Comparison of ENCODE assay signal across 11 cellular contexts in genomic region chr5:168404366-168404765, GRCh38.
DNase-seq lines count a peak whose midpoint lies in the region; ATAC-seq, FAIRE-seq and TF ChIP-seq lines count a peak whose summit lies in the region.
"Had no signal": no experiment of that assay in that cellular context is flagged by ENCODE, and none has a peak within 500 bp of the region (broad histone marks: within the 10 kb centered on the region; RNA-seq: fewer than 3 reads in every experiment).

No MANE protein-coding gene starts in this region.

- no peaks in the 10 kb centered on the region for H3K36me3 ChIP-seq in endodermal cell (ENCODE audit: control insufficient read depth, insufficient read depth, low read length)
- H3K36me3 ChIP-seq in left lung = no peaks in the 10 kb centered on the region

- peaks cover 9% of the 10 kb centered on the region for H3K36me3 Mint-ChIP-seq in endodermal cell (ENCODE audit: low read depth)
- no peaks in the 10 kb centered on the region for H3K36me3 Mint-ChIP-seq in activated T-cell treated with anti-CD3 and anti-CD28 coated beads, Interleukin-2, amount 50 U/mL, for 4 hours (ENCODE audit: insufficient read depth)

- intact Hi-C loops in left lung (cut with DNase I) = no loop called here

- DNase-seq in AG04449 (ENCODE audit: low read depth, low spot score) (peak; percentile 89), M059J (ENCODE audit: low read depth) (peak; percentile 95), endodermal cell (no peak), medulla oblongata (ENCODE audit: extremely low spot score) (peak; percentile 66), left lung (no peak), D721Med (ENCODE audit: insufficient read length, low spot score) (no peak), LoVo (ENCODE audit: low spot score) (no peak)
- DNase-seq in activated T-cell treated with anti-CD3 and anti-CD28 coated beads, Interleukin-2, amount 50 U/mL, for 4 hours = no peak
- DNase-seq: T-helper 17 cell, upper lobe of left lung had no signal

- CTCF ChIA-PET in AG04449 (lab: Yijun Ruan, JAX) = interaction anchor here (0.5 kb wide), 1 partner anchor 134 kb away, joined by 3 read pairs; no protein-coding TSS in a partner anchor

- no peaks in the 10 kb centered on the region for H3K4me1 Mint-ChIP-seq in endodermal cell
- H3K4me1 Mint-ChIP-seq in activated T-cell treated with anti-CD3 and anti-CD28 coated beads, Interleukin-2, amount 50 U/mL, for 4 hours (ENCODE audit: low read depth) = peaks cover 8% of the 10 kb centered on the region

- ATAC-seq in activated T-cell treated with anti-CD3 and anti-CD28 coated beads, Interleukin-2, amount 50 U/mL, for 4 hours = no peak
- no peak for ATAC-seq in left lung
- ATAC-seq: T-helper 17 cell had no signal

- H3K9me3 Mint-ChIP-seq in endodermal cell = no peaks in the 10 kb centered on the region
- H3K9me3 Mint-ChIP-seq in activated T-cell treated with anti-CD3 and anti-CD28 coated beads, Interleukin-2, amount 50 U/mL, for 4 hours = no peaks in the 10 kb centered on the region

- peak overlapping the region; percentile 92 for H3K27ac ChIP-seq in endodermal cell (ENCODE audit: low read depth, low read length)
- H3K27ac ChIP-seq in left lung = no peak overlapping the region

- 86 to 91% methylated on average over 12 of the region's 12 CpGs for WGBS in endodermal cell (ENCODE audit: insufficient coverage in 1 of 2, insufficient read length in 1 of 2), 2 experiments

- H3K9me3 ChIP-seq in endodermal cell (ENCODE audit: control insufficient read depth, low read length) (no peaks in the 10 kb centered on the region), left lung (no peaks in the 10 kb centered on the region)
- H3K9me3 ChIP-seq: upper lobe of left lung had no signal

- POLR2A ChIA-PET in AG04449 (lab: Yijun Ruan, JAX) = no interaction called here

- no peak overlapping the region for H3K4me3 Mint-ChIP-seq in endodermal cell
- H3K4me3 Mint-ChIP-seq in activated T-cell treated with anti-CD3 and anti-CD28 coated beads, Interleukin-2, amount 50 U/mL, for 4 hours = no peak overlapping the region
- H3K4me3 Mint-ChIP-seq: T-helper 17 cell had no signal

- no peaks in the 10 kb centered on the region for H3K27me3 ChIP-seq in endodermal cell (ENCODE audit: control insufficient read depth, insufficient read depth, low read length, poor library complexity, severe bottlenecking)
- no peaks in the 10 kb centered on the region for H3K27me3 ChIP-seq in left lung
- H3K27me3 ChIP-seq: upper lobe of left lung had no signal

- H3K4me3 ChIP-seq in AG04449 (ENCODE audit: low read depth, low read length) = no peak overlapping the region
- H3K4me3 ChIP-seq in endodermal cell (ENCODE audit: low read length) = no peak overlapping the region
- H3K4me3 ChIP-seq in left lung = no peak overlapping the region
- H3K4me3 ChIP-seq: upper lobe of left lung had no signal

- no peak for FAIRE-seq in D721Med (lab: Jason Lieb, UNC)
- FAIRE-seq: H1 had no signal

- no peaks in the 10 kb centered on the region for H3K4me1 ChIP-seq in endodermal cell (ENCODE audit: control insufficient read depth, insufficient read depth, low read length)
- no peaks in the 10 kb centered on the region for H3K4me1 ChIP-seq in left lung

- H3K9ac ChIP-seq in endodermal cell (ENCODE audit: extremely low read depth, low read length, poor library complexity, severe bottlenecking) = no peak overlapping the region

- no peaks in the 10 kb centered on the region for H3K27me3 Mint-ChIP-seq in endodermal cell (ENCODE audit: insufficient read depth)
- H3K27me3 Mint-ChIP-seq in activated T-cell treated with anti-CD3 and anti-CD28 coated beads, Interleukin-2, amount 50 U/mL, for 4 hours (ENCODE audit: low read depth) = peaks cover 5% of the 10 kb centered on the region
- H3K27me3 Mint-ChIP-seq: T-helper 17 cell had no signal

- TF ChIP-seq CTCF in AG04449 (IDR thresholded peaks at IDR 0.05; ENCODE audit: insufficient read depth, low read length, missing control alignments) (peak; percentile 12), endodermal cell (conservative IDR thresholded peaks at IDR 0.05) (no peak), left lung (IDR thresholded peaks at IDR 0.05) (no peak), D721Med (IDR thresholded peaks at IDR 0.05; ENCODE audit: insufficient read depth, missing control alignments) (no peak)

- no peak overlapping the region for H3K27ac Mint-ChIP-seq in endodermal cell
- H3K27ac Mint-ChIP-seq: T-helper 17 cell had no signal

Comparison
In these comparisons a context has a peak if more than half of its experiments do, and no peak if none do; other contexts are left out.
1. DNase-seq: peak in AG04449 (single experiment), M059J (single experiment) and medulla oblongata (single experiment); none in endodermal cell (single experiment), activated T-cell treated with anti-CD3 and anti-CD28 coated beads, Interleukin-2, amount 50 U/mL, for 4 hours (single experiment), left lung (0 of 2), D721Med (single experiment) and LoVo (single experiment).